Comparison of ENCODE assay signal across 24 cellular contexts in genomic region chr6:134427721-134428120, GRCh38.
"Had no signal": no experiment of that assay in that cellular context is flagged by ENCODE, and none has a peak within 500 bp of the region (broad histone marks: within the 10 kb centered on the region; RNA-seq: fewer than 3 reads in every experiment).

No MANE protein-coding gene starts in this region.

- H3K36me3 ChIP-seq: adrenal gland, cardiac muscle cell, Peyer's patch had no signal

- DNase-seq: activated CD4-positive, alpha-beta T cell treated with anti-CD3 and anti-CD28 coated beads for 4 hours; activated CD8-positive, alpha-beta memory T cell treated with anti-CD3 and anti-CD28 coated beads, Interleukin-2, amount 50 U/mL, for 4 hours; activated CD8-positive, alpha-beta T cell treated with anti-CD3 and anti-CD28 coated beads for 36 hours; activated gamma-delta T cell treated with Interleukin-2 at 50 U/mL for 16 hours; activated naive CD4-positive, alpha-beta T cell treated with anti-CD3 and anti-CD28 coated beads, Interleukin-2, amount 10 ng/mL, durations not matched to agents 7 days and 5 days; activated naive CD8-positive, alpha-beta T cell treated with anti-CD3 and anti-CD28 coated beads, Interleukin-2, amount 10 ng/mL, durations not matched to agents 7 days and 5 days; activated T-cell treated with anti-CD3 and anti-CD28 coated beads, Interleukin-2, amount 50 U/mL, for 72 hours; adrenal gland; aorta; Karpas-422; NCI-H1105 treated with DMSO at 0.1 percent for 48 hours; NCI-H146; NCI-H187 treated with DMSO at 0.1 percent for 48 hours; NCI-H2081 treated with DMSO at 0.1 percent for 48 hours; NCI-H345; NCI-H510A; NCI-H526 treated with DMSO at 0.1 percent for 48 hours; NK-92 treated with Interleukin-12 subunit alpha and Interleukin-12 subunit beta, amount 100 ng/mL, for 24 hours; OCI-M1; Peyer's patch; SHP77 treated with DMSO at 0.1 percent for 48 hours had no signal

- H3K4me1 ChIP-seq: adrenal gland, Peyer's patch had no signal

- ATAC-seq: activated CD4-positive, CD25-positive, alpha-beta regulatory T cell treated with anti-CD3 and anti-CD28 coated beads, Interleukin-2, amount 50 U/mL, for 24 hours; activated CD8-positive, alpha-beta T cell treated with anti-CD3 and anti-CD28 coated beads for 36 hours; activated T-cell treated with anti-CD3 and anti-CD28 coated beads, Interleukin-2, amount 50 U/mL, for 72 hours had no signal

- H3K27me3 ChIP-seq: adrenal gland, cardiac muscle cell, Peyer's patch had no signal

- H3K27ac ChIP-seq: adrenal gland, cardiac muscle cell, Peyer's patch, RWPE1 had no signal

- H3K4me3 ChIP-seq: adrenal gland, cardiac muscle cell, Peyer's patch had no signal

- H3K9me3 ChIP-seq: adrenal gland, Peyer's patch had no signal
